1 cellular context compared by ENCODE assay signal in the genomic region with DNA sequence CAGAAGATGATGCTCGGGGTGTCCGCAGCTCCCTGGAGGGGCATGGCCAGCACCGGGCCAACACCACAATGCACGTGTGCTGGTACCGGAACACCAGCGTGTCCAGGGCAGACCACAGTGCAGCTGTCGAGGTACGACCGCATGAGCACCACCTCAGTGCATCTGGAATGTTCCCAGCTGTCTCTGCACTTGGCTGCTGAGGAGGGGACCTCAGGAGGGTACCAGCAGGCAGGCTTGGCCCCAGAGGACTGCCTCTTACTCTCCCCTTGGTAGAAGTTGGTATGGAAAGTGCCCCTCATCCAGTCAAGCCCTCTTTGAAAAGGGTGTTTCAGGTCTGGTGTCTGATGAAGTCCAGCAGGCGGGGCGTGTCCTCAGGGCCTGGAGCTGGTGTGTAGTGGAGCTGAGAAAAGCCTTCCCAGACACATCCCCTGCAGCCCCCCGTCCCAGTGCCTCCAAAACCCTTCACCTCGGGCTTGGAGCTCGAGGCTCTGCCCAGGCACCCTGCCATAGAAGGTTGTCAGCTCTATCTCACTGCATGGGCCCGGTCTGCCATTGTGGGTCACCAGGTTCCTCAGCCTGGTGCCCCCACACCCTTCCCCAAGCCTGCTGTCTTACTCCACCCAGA.
A peak's percentile ranks its signal among the peaks of the same experiment; 100 is the strongest.
TF ChIP-seq lines count a peak whose summit lies in the region.

No MANE protein-coding gene starts in this region.

TF ChIP-seq in K562, 482 proteins besides CTCF, POLR2A, EP300 and RAD21:
- TF ChIP-seq KAT2B (IDR thresholded peaks at IDR 0.05; ENCODE audit: low read depth, low read length) (no peak), POLR2G (IDR thresholded peaks at IDR 0.05; ENCODE audit: low read depth, low read length) (peak; percentile 47)
- TF ChIP-seq, protein P1, sequence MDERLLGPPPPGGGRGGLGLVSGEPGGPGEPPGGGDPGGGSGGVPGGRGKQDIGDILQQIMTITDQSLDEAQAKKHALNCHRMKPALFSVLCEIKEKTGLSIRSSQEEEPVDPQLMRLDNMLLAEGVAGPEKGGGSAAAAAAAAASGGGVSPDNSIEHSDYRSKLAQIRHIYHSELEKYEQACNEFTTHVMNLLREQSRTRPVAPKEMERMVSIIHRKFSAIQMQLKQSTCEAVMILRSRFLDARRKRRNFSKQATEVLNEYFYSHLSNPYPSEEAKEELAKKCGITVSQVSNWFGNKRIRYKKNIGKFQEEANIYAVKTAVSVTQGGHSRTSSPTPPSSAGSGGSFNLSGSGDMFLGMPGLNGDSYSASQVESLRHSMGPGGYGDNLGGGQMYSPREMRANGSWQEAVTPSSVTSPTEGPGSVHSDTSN (CRISPR knock-in tag; IDR thresholded peaks at IDR 0.05; ENCODE audit: low read depth): no peak
- TF ChIP-seq, protein P1 (tag; conservative IDR thresholded peaks at IDR 0.05; ENCODE audit: low read depth): no peak
